ENCODE assay signal across 1 cellular context in the genomic region with DNA sequence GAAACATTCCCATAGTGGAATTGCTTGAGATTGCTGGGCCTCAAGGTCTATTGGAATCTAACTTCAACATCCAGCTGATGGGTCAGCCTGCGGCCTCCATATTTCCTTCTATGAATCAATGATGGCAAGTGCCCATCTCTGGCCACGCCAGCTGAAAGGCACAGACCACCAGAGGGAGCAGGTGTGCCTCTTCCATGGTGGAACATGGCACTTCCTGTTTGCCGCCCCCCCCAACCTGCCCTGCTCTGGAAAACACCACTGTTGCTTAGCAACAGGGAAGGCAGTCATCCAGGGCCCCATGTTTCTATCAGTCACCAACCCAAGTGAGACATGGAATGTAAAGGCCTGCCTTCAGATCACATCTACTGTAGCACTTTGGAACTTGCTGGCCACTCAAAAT.
TF ChIP-seq lines count a peak whose summit lies in the region.

No MANE protein-coding gene starts in this region.

TF ChIP-seq in H1, 55 proteins besides CTCF, POLR2A, EP300 and RAD21:
- TF ChIP-seq ASH2L (IDR thresholded peaks at IDR 0.05; ENCODE audit: low read length) = peak; percentile 47
- peak; percentile 54; the same call in 1 of the 2 replicates for TF ChIP-seq YY1 (IDR thresholded peaks at IDR 0.05; ENCODE audit: low read depth, low read length)
- no peak for TF ChIP-seq CEBPB (IDR thresholded peaks at IDR 0.05; ENCODE audit: low read depth, low read length)
